ENCODE assay signal across 2 cellular contexts in the genomic region with DNA sequence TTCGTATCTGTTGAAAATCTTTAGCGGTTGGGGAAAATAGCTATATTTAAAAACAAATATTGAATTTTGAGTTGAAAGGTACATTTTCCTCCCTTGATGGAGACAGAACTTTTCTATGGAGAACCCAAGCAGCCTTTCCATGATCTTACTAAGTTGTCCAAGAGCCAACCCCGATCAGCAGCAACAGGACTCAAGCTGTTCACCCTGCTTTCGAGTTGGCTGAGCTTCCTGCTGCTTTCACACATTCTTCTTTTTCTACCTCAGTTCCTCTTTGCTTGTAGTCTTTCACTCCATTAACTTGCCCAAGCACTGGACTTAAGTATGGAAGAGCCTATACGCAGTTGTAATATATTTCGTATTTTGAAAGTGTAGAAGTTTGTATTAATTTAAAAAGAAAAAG.
"Had no signal": no experiment of that assay in that cellular context is flagged by ENCODE, and none has a peak within 500 bp of the region (broad histone marks: within the 10 kb centered on the region; RNA-seq: fewer than 3 reads in every experiment).

No MANE protein-coding gene starts in this region.

- H3K4me3 ChIP-seq: mucosa of descending colon, psoas muscle had no signal

- H3K9me3 ChIP-seq: mucosa of descending colon, psoas muscle had no signal

- H3K27ac ChIP-seq: psoas muscle had no signal

- H3K4me1 ChIP-seq: psoas muscle had no signal
